ENCODE assay signal across 7 cellular contexts in the genomic region with DNA sequence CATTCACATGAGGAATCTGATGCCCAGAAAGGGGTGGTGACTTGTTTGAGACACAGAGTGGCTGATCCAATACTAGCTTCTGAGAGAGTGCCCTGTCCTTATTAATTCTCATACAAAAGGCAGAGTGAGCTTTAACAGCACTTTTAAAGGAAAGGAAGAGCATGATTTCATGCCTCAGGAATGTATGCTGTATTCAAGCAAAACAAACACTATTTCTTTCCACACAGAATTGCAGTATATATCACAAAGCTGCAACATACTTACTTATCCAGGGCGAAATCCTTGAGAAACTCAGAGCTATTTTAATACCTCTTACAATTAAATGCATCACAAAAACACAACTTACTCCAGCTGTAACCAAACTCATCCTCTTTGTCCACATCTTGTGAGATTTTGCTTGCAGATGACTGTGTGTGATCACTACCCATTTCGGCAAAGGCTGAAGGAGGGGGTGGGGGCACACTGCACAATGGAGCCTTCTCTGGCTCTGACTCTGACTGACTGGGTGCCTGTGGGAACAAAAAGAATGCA.
DNase-seq lines count a peak whose midpoint lies in the region; ATAC-seq, FAIRE-seq and TF ChIP-seq lines count a peak whose summit lies in the region.

No MANE protein-coding gene starts in this region.

- FAIRE-seq in GM12892 (lab: Jason Lieb, UNC) = no peak

- H3K27me3 ChIP-seq in thoracic aorta (replicated peaks; ENCODE audit: insufficient read depth) = no peaks in the 10 kb centered on the region

- peak overlapping the region; percentile 52 to 92 (median 85) for H3K27ac Mint-ChIP-seq in brain

- peaks cover 13% of the 10 kb centered on the region for H3K36me3 ChIP-seq in thoracic aorta

- H3K27me3 Mint-ChIP-seq in brain = no peaks in the 10 kb centered on the region

- H3K9me3 ChIP-seq in thoracic aorta = no peaks in the 10 kb centered on the region

- H3K4me3 Mint-ChIP-seq in brain = peak overlapping the region; percentile 32 to 58 (median 48)

- no peak for ATAC-seq in thoracic aorta (ENCODE audit: insufficient number of reproducible peaks, low FRiP score, low read depth)

- peaks cover 32% of the 10 kb centered on the region for H3K36me3 Mint-ChIP-seq in brain

- no peak for TF ChIP-seq CTCF in brain (conservative IDR thresholded peaks at IDR 0.05)
- no peak for TF ChIP-seq CTCF in thoracic aorta (IDR thresholded peaks at IDR 0.05)

- peak overlapping the region; percentile 16 for H3K4me3 ChIP-seq in thoracic aorta

- H3K4me1 Mint-ChIP-seq in brain = peaks cover 49% of the 10 kb centered on the region

- no peak for TF ChIP-seq POLR2A in GM12892 (IDR thresholded peaks at IDR 0.05; ENCODE audit: low read depth, low read length)

- H3K9me3 Mint-ChIP-seq in brain = no peaks in the 10 kb centered on the region

- DNase-seq in HT1080 (ENCODE audit: low read depth) (peak; percentile 88), islet precursor cell (peak; percentile 94), thoracic aorta (ENCODE audit: low spot score) (no peak), OCI-M2 (lab: John Stamatoyannopoulos, UW; ENCODE audit: unreplicated experiment) (no peak), GM12892 (ENCODE audit: insufficient read length) (no peak), NCI-H1105 treated with DMSO at 0.1 percent for 48 hours (lab: John Stamatoyannopoulos, UW) (no peak)

- peak overlapping the region in 1 of 2 donors; percentile 18 for H3K27ac ChIP-seq in thoracic aorta

- H3K4me1 ChIP-seq in thoracic aorta (ENCODE audit: control insufficient read depth in 1 of 2, low read depth in 2 of 2) = peaks cover 21 to 26% of the 10 kb centered on the region in 2 donors

Comparison
In these comparisons a context has a peak if more than half of its experiments do, and no peak if none do; other contexts are left out.
1. DNase-seq: peak in HT1080 (single experiment) and islet precursor cell (single experiment); none in thoracic aorta (single experiment), OCI-M2 (single experiment), GM12892 (single experiment) and NCI-H1105 treated with DMSO at 0.1 percent for 48 hours (single experiment).